1 cellular context compared by ENCODE assay signal in the genomic region with DNA sequence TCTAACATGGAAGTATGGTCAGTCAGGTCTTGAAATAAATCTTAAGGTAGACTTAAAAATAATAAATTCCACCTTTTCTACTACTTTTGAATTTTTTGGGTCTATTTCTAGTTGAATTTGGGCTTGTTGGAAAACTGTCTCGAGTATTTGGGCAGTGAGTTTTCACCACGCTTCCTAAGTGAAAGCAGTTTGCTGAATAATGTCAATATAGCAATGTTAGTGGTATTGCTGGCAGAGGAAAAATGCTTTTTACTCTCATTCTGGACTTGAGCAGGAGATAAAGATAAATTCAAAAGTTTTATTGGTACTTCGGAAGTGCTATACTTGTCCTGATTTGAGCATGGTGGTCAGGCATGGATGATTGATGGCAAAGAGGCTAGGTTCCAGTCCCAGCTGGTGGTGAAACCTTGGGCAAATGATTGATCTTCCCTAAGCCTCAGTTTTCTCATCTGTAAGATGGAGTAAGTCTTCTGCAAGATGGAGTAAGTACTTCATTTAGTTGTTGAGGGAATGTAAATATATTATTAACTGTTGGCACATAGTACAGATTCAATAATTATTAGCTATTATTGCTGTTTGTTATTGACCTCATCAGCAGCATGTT.
A peak's percentile ranks its signal among the peaks of the same experiment; 100 is the strongest.
TF ChIP-seq lines count a peak whose summit lies in the region.

No MANE protein-coding gene starts in this region.

TF ChIP-seq in SK-N-SH, 30 proteins besides CTCF, POLR2A, EP300 and RAD21:
- TF ChIP-seq, protein P1, sequence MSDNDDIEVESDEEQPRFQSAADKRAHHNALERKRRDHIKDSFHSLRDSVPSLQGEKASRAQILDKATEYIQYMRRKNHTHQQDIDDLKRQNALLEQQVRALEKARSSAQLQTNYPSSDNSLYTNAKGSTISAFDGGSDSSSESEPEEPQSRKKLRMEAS (IDR thresholded peaks at IDR 0.05; ENCODE audit: low read depth), result no peak
- TF ChIP-seq, protein P2, sequence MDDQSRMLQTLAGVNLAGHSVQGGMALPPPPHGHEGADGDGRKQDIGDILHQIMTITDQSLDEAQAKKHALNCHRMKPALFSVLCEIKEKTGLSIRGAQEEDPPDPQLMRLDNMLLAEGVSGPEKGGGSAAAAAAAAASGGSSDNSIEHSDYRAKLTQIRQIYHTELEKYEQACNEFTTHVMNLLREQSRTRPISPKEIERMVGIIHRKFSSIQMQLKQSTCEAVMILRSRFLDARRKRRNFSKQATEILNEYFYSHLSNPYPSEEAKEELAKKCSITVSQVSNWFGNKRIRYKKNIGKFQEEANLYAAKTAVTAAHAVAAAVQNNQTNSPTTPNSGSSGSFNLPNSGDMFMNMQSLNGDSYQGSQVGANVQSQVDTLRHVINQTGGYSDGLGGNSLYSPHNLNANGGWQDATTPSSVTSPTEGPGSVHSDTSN (IDR thresholded peaks at IDR 0.05), result 0 out of 2 replicates have a peak, but pooled peaks have one; percentile 4
